8 cellular contexts compared by ENCODE assay signal in genomic region chr1:211260161-211261107, GRCh38. TPM values are rescaled to one million over a fixed set of nuclear protein-coding genes. Genes with fewer than 3 reads are reported as not detected.
DNase-seq lines count a peak whose midpoint lies in the region; ATAC-seq lines count a peak whose summit lies in the region.

No MANE protein-coding gene starts in this region.

- H4K8ac ChIP-seq in neuronal stem cell (ENCODE audit: low read depth, low read length) = no peak overlapping the region

- H3K27me3 ChIP-seq in SJCRH30 (no peaks in the 10 kb centered on the region), neuronal stem cell (ENCODE audit: control insufficient read depth in 3 of 3, insufficient read depth in 3 of 3, low read depth in 1 of 3, low read length in 3 of 3) (no peaks in the 10 kb centered on the region), subcutaneous abdominal adipose tissue (ENCODE audit: control insufficient read depth in 5 of 5, insufficient read depth in 4 of 5, low read length in 5 of 5) (no peaks in the 10 kb centered on the region)

- H3K4me1 ChIP-seq in SJCRH30 (peaks cover 6% of the 10 kb centered on the region), neuronal stem cell (ENCODE audit: control insufficient read depth in 2 of 2, insufficient read depth in 1 of 2, low read depth in 1 of 2, low read length in 2 of 2) (peaks cover 0 to 5% of the 10 kb centered on the region in 2 donors), subcutaneous abdominal adipose tissue (ENCODE audit: control insufficient read depth in 5 of 5, insufficient read depth in 5 of 5, low read length in 5 of 5) (peaks cover 0 to 27% (median 24%) of the 10 kb centered on the region in 5 donors)

- WGBS in neuronal stem cell (ENCODE audit: extremely low coverage in 2 of 2, insufficient read length in 2 of 2, insufficient replicate concordance in 1 of 2), 2 donors = no CpG with 5 or more reads among the region's 58 CpGs

- peak; percentile 36 for ATAC-seq in GM21825 (IDR thresholded peaks at IDR 0.05; ENCODE audit: unreplicated experiment)

- H3K27ac ChIP-seq in SJCRH30 = peak overlapping the region; percentile 53
- peak overlapping the region; percentile 85 for H3K27ac ChIP-seq in neuronal stem cell (replicated peaks; ENCODE audit: low read length)
- peak overlapping the region; percentile 76 for H3K27ac ChIP-seq in subcutaneous abdominal adipose tissue (ENCODE audit: low read depth, low read length)

- DNase-seq in EL (peak; percentile 80), LHCN-M2 (ENCODE audit: low read depth) (peak; percentile 81), SJCRH30 (peak; percentile 90 to 92), foreskin melanocyte (peak; percentile 66), neuronal stem cell (ENCODE audit: low spot score) (peak; percentile 59)
- DNase-seq in activated naive CD4-positive, alpha-beta T cell (lab: John Stamatoyannopoulos, UW) = peak; percentile 8 to 44 (median 24)

- H2BK15ac ChIP-seq in neuronal stem cell (ENCODE audit: low read length) = no peak overlapping the region

- no peak overlapping the region for H3K4ac ChIP-seq in neuronal stem cell (ENCODE audit: low read length)

- peak overlapping the region; percentile 83 for H3K18ac ChIP-seq in neuronal stem cell (ENCODE audit: low read length)

- no peak overlapping the region for H2BK120ac ChIP-seq in neuronal stem cell (ENCODE audit: low read depth, low read length)

- peak overlapping the region; percentile 12 for H3K23ac ChIP-seq in neuronal stem cell (ENCODE audit: low read depth, low read length, poor library complexity)

- H3K36me3 ChIP-seq in SJCRH30 (peaks cover 17% of the 10 kb centered on the region), neuronal stem cell (replicated peaks in 1 of 2; ENCODE audit: control insufficient read depth in 2 of 2, insufficient read depth in 2 of 2, low read length in 2 of 2) (peaks cover 0 to 31% of the 10 kb centered on the region in 2 donors), subcutaneous abdominal adipose tissue (ENCODE audit: control insufficient read depth in 5 of 5, insufficient read depth in 5 of 5, low read length in 5 of 5) (no peaks in the 10 kb centered on the region)

- H3K4me2 ChIP-seq in neuronal stem cell (ENCODE audit: insufficient read depth, low read length, poor library complexity, severe bottlenecking) = peak overlapping the region; percentile 75

- H3K79me1 ChIP-seq in neuronal stem cell (ENCODE audit: low read depth, low read length) = no peaks in the 10 kb centered on the region

- H3K14ac ChIP-seq in neuronal stem cell (ENCODE audit: low read length) = peak overlapping the region; percentile 47

- no peak overlapping the region for H4K91ac ChIP-seq in neuronal stem cell (ENCODE audit: low read depth, low read length, poor library complexity)

- H2AK5ac ChIP-seq in neuronal stem cell (ENCODE audit: low read depth, low read length) = peak overlapping the region; percentile 2

- H2BK5ac ChIP-seq in neuronal stem cell (ENCODE audit: low read length) = peak overlapping the region; percentile 77

- peak overlapping the region; percentile 98 for H3K4me3 ChIP-seq in SJCRH30
- H3K4me3 ChIP-seq in neuronal stem cell (ENCODE audit: low read length in 2 of 2) = peak overlapping the region; percentile 90 to 99
- H3K4me3 ChIP-seq in subcutaneous abdominal adipose tissue (ENCODE audit: low read depth in 1 of 5, low read length in 5 of 5) = peak overlapping the region; percentile 69 to 93 (median 82)

- no peak overlapping the region for H2BK12ac ChIP-seq in neuronal stem cell (ENCODE audit: low read length)

- H2AFZ ChIP-seq in neuronal stem cell (ENCODE audit: low read length) = peak overlapping the region; percentile 90

- peak overlapping the region; percentile 87 for H3K9ac ChIP-seq in neuronal stem cell (ENCODE audit: low read depth, low read length, poor library complexity)
- peak overlapping the region; percentile 56 to 78 (median 70) for H3K9ac ChIP-seq in subcutaneous abdominal adipose tissue (ENCODE audit: low read length in 5 of 5)

- no peaks in the 10 kb centered on the region for H3K9me3 ChIP-seq in SJCRH30 (replicated peaks)
- no peaks in the 10 kb centered on the region for H3K9me3 ChIP-seq in neuronal stem cell (replicated peaks in 1 of 2; ENCODE audit: control insufficient read depth in 2 of 2, insufficient read depth in 1 of 2, low read depth in 1 of 2, low read length in 2 of 2)
- H3K9me3 ChIP-seq in subcutaneous abdominal adipose tissue (ENCODE audit: control insufficient read depth in 5 of 5, low read length in 5 of 5) = no peaks in the 10 kb centered on the region

RNA-seq across cellular contexts. Expression of gene RCOR3, which starts 1.3 kb away (rescaled TPM):
- total RNA-seq in LHCN-M2 (2014; rRNA removed) = 23.0 and 32.4 TPM in 2 replicates
- 24.0 TPM for polyA plus RNA-seq in LHCN-M2 (2012)
- 30.1 and 43.3 TPM in 2 replicates for total RNA-seq in SJCRH30 (2014; rRNA removed; shearing (Covaris generic))
- polyA plus RNA-seq in neuronal stem cell (2013, experiment 1 of 2) = 26.0 TPM
- polyA plus RNA-seq in neuronal stem cell (2013, experiment 2 of 2) = 26.8 TPM

Comparison
In these comparisons a context has a peak if more than half of its experiments do, and no peak if none do; other contexts are left out.
1. Peak in every context shown above with its lines: DNase-seq, ATAC-seq, H3K4me3 ChIP-seq and H3K27ac ChIP-seq.
2. DNase-seq: peak in every context shown above with its lines; median percentile 91 in SJCRH30; 81 in LHCN-M2; 80 in EL; 66 in foreskin melanocyte; 59 in neuronal stem cell; 24 in activated naive CD4-positive, alpha-beta T cell.